In the genomic region with DNA sequence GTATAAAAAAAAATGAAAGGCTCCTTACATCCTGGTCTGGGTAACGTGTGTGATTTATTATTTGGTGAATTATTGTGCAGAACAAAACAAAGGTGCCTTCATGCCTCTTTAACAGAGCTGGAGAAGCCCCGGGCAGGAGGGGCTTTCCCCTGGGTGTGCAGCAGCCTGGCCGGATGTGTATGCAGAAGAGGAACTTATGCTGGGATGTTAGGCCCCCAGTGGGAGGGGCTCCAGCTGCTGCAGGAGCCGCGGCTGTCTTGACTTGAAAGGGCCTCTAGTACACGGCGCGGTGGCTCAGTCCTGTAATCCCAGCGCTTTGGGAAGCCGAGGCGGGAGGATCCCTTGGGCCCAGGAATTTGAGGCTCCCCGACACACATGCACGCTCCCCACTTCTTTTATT, we compare ENCODE assay signal across 8 cellular contexts. TPM values are rescaled to one million over a fixed set of nuclear protein-coding genes. Genes with fewer than 3 reads are reported as not detected.
DNase-seq lines count a peak whose midpoint lies in the region; ATAC-seq, FAIRE-seq and TF ChIP-seq lines count a peak whose summit lies in the region.

No MANE protein-coding gene starts in this region.

- no peaks in the 10 kb centered on the region for H3K36me3 ChIP-seq in hepatocyte (replicated peaks; ENCODE audit: insufficient read depth, low read depth)

- H3K9me3 ChIP-seq in hepatocyte (ENCODE audit: low read depth): no peaks in the 10 kb centered on the region

- in situ Hi-C loops in GM13977 (cut with MboI; ENCODE audit: low pct_unique_long_range_greater_than_20kb, low sequenced_read_pairs, unreplicated experiment): no loop called here

- no peak overlapping the region for H2AFZ ChIP-seq in hepatocyte

- no peaks in the 10 kb centered on the region for H3K27me3 ChIP-seq in hepatocyte

- 71% methylated on average over 13 of the region's 13 CpGs for WGBS in hepatocyte (ENCODE audit: low lambda C conversion rate, missing lambda C conversion rate)

- H3K27ac ChIP-seq in hepatocyte: peak overlapping the region; percentile 57

- no peak for TF ChIP-seq CTCF in GM13977 (IDR thresholded peaks at IDR 0.05; ENCODE audit: extremely low read depth, insufficient read depth, missing control alignments)
- no peak for TF ChIP-seq CTCF in hepatocyte (IDR thresholded peaks at IDR 0.05; ENCODE audit: poor library complexity)

- H3K4me3 ChIP-seq in hepatocyte: no peak overlapping the region

- no peak overlapping the region for H3K4me2 ChIP-seq in hepatocyte

- H3K4me1 ChIP-seq in hepatocyte (ENCODE audit: insufficient read depth): no peaks in the 10 kb centered on the region

- H3K9me2 ChIP-seq in hepatocyte (replicated peaks; ENCODE audit: insufficient read depth): no peaks in the 10 kb centered on the region

- no peak for FAIRE-seq in urothelium cell line (lab: Jason Lieb, UNC)

- DNase-seq in GM13977 (ENCODE audit: low spot score): peak; percentile 89
- peak; percentile 63 to 90 for DNase-seq in NCI-H524 (lab: John Stamatoyannopoulos, UW)
- peak in 2 of 3 experiments; percentile 23 to 25 for DNase-seq in activated CD8-positive, alpha-beta memory T cell treated with anti-CD3 and anti-CD28 coated beads for 48 hours (ENCODE audit: low read depth in 2 of 3, low spot score in 2 of 3)
- DNase-seq in hepatocyte (ENCODE audit: low spot score): peak; percentile 46
- DNase-seq in stimulated activated CD8-positive, alpha-beta memory T cell treated with anti-CD3 and anti-CD28 coated beads, Interleukin-7, amount 100 ng/mL, for 48 hours (ENCODE audit: extremely low read depth in 1 of 2, low read depth in 1 of 2): peak; percentile 21 to 47
- no peak for DNase-seq in H4 (ENCODE audit: low spot score)
- no peak for DNase-seq in urothelium cell line (ENCODE audit: low spot score)

- ATAC-seq in HG02571 (IDR thresholded peaks at IDR 0.05; ENCODE audit: unreplicated experiment): peak; percentile 97

- H4K20me1 ChIP-seq in hepatocyte (ENCODE audit: insufficient read depth, poor library complexity, severe bottlenecking): no peaks in the 10 kb centered on the region

- no peaks in the 10 kb centered on the region for H3K79me2 ChIP-seq in hepatocyte

RNA-seq across cellular contexts. Expression of a gene that starts 16.0 kb away (rescaled TPM):
- 21.6 and 28.3 TPM in 2 replicates for total RNA-seq in hepatocyte
- polyA plus RNA-seq in hepatocyte: 26.7 and 31.3 TPM in 2 replicates
- total RNA-seq in H4 (2014; rRNA removed; shearing (Covaris generic)): 31.4 and 36.2 TPM in 2 replicates

Comparison
In these comparisons a context has a peak if more than half of its experiments do, and no peak if none do; other contexts are left out.
1. DNase-seq: peak in GM13977 (single experiment), NCI-H524 (2 of 2), activated CD8-positive, alpha-beta memory T cell treated with anti-CD3 and anti-CD28 coated beads for 48 hours (2 of 3), hepatocyte (single experiment) and stimulated activated CD8-positive, alpha-beta memory T cell treated with anti-CD3 and anti-CD28 coated beads, Interleukin-7, amount 100 ng/mL, for 48 hours (2 of 2); none in H4 (single experiment) and urothelium cell line (single experiment).